ENCODE assay signal across 12 cellular contexts in the genomic region with DNA sequence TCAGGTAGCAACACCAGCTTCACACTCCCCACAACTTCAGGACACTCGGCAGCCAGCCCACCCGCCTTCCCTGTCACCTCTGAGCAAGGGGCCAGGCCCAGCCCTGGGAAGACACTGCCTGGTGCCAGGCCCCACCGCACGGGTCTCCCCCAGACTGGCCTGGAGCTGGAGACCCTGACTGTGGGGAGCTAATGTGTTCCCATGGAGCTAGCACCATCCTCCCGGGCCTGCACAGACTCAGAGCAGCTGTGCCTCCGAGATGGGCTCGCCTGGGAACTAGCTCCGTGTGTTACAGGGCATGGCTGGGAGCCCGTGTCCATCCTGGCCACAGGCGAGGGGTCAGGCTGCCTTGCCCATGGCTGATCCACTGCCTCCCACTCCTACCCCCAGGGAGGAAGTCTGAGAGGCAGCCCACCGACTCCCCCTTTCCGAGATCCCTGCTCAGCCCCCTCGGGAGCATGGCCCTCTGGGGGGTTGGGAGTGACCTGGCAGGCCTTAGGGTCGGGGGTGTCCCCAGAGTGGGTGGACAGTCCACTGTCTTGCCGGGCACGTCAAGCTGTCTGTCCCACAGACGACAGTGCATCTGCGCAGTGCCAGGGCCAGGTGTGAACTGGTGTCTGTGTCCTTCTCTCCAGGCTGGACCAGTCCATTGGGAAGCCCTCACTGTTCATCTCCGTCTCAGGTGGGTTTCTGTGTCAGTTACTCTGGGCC.
A peak's percentile ranks its signal among the peaks of the same experiment; 100 is the strongest.
DNase-seq lines count a peak whose midpoint lies in the region; ATAC-seq, FAIRE-seq and TF ChIP-seq lines count a peak whose summit lies in the region.
"Had no signal": no experiment of that assay in that cellular context is flagged by ENCODE, and none has a peak within 500 bp of the region (broad histone marks: within the 10 kb centered on the region; RNA-seq: fewer than 3 reads in every experiment).

No MANE protein-coding gene starts in this region.

- H3K4me3 ChIP-seq in kidney (ENCODE audit: low read length in 2 of 2), result no peak overlapping the region

- H3K9me3 Mint-ChIP-seq in activated naive CD4-positive, alpha-beta T cell treated with anti-CD3 and anti-CD28 coated beads, Interleukin-2, amount 10 ng/mL, durations not matched to agents 7 days and 5 days, result no peaks in the 10 kb centered on the region
- no peaks in the 10 kb centered on the region for H3K9me3 Mint-ChIP-seq in activated CD4-positive, alpha-beta memory T cell treated with anti-CD3 and anti-CD28 coated beads for 36 hours
- H3K9me3 Mint-ChIP-seq: effector memory CD8-positive, alpha-beta T cell; stimulated activated memory B cell treated with anti-CD40 and anti-IgM and Interleukin-4, amounts not matched to agents 10 μg/mL and 1 μg/mL and 100 μg/mL, for 72 hours had no signal

- no peak for TF ChIP-seq CTCF in kidney (IDR thresholded peaks at IDR 0.05; ENCODE audit: borderline replicate concordance, extremely low read depth, insufficient read depth)

- H3K9ac ChIP-seq in kidney (ENCODE audit: low read length in 2 of 2), result no peak overlapping the region

- no peak overlapping the region for H3K4me3 Mint-ChIP-seq in activated naive CD4-positive, alpha-beta T cell treated with anti-CD3 and anti-CD28 coated beads, Interleukin-2, amount 10 ng/mL, durations not matched to agents 7 days and 5 days
- H3K4me3 Mint-ChIP-seq in activated CD4-positive, alpha-beta memory T cell treated with anti-CD3 and anti-CD28 coated beads for 36 hours, result no peak overlapping the region
- H3K4me3 Mint-ChIP-seq: effector memory CD8-positive, alpha-beta T cell; stimulated activated memory B cell treated with anti-CD40 and anti-IgM and Interleukin-4, amounts not matched to agents 10 μg/mL and 1 μg/mL and 100 μg/mL, for 72 hours had no signal

- DNase-seq in activated naive CD4-positive, alpha-beta T cell treated with anti-CD3 and anti-CD28 coated beads, Interleukin-2, amount 10 ng/mL, durations not matched to agents 7 days and 5 days, result peak; percentile 19
- no peak for DNase-seq in activated naive CD4-positive, alpha-beta T cell treated with Interleukin-2 at 50 U/mL for 16 hours
- DNase-seq in activated CD4-positive, alpha-beta memory T cell treated with anti-CD3 and anti-CD28 coated beads for 36 hours, result peak; percentile 7
- DNase-seq in kidney, result peak; percentile 62
- peak; percentile 18 for DNase-seq in stimulated activated CD8-positive, alpha-beta memory T cell treated with anti-CD3 and anti-CD28 coated beads, Interleukin-4, amount 100 ng/mL, for 48 hours
- DNase-seq in NCI-H82 (lab: John Stamatoyannopoulos, UW), result no peak
- no peak for DNase-seq in hypothalamus (lab: John Stamatoyannopoulos, UW)
- DNase-seq: amniotic stem cell; effector memory CD8-positive, alpha-beta T cell; SW 1271 had no signal

- peaks cover 10% of the 10 kb centered on the region for H3K4me1 Mint-ChIP-seq in activated naive CD4-positive, alpha-beta T cell treated with anti-CD3 and anti-CD28 coated beads, Interleukin-2, amount 10 ng/mL, durations not matched to agents 7 days and 5 days
- peaks cover 13% of the 10 kb centered on the region for H3K4me1 Mint-ChIP-seq in activated CD4-positive, alpha-beta memory T cell treated with anti-CD3 and anti-CD28 coated beads for 36 hours (ENCODE audit: low read depth)

- H3K27ac ChIP-seq in kidney (ENCODE audit: low read depth in 2 of 2, low read length in 2 of 2), result no peak overlapping the region

- no peak for ATAC-seq in GM18868 (IDR thresholded peaks at IDR 0.05; ENCODE audit: unreplicated experiment)
- ATAC-seq: effector memory CD8-positive, alpha-beta T cell; stimulated activated memory B cell treated with anti-CD40 and anti-IgM and Interleukin-4, amounts not matched to agents 10 μg/mL and 1 μg/mL and 100 μg/mL, for 72 hours had no signal

- intact Hi-C loops in activated CD4-positive, alpha-beta memory T cell treated with anti-CD3 and anti-CD28 coated beads for 36 hours (cut with micrococcal nuclease), result no loop called here
- intact Hi-C loops in kidney (cut with DNase I), result no loop called here

- H3K36me3 ChIP-seq in kidney (ENCODE audit: control insufficient read depth in 1 of 2, insufficient read depth in 2 of 2, low read length in 2 of 2), result no peaks in the 10 kb centered on the region

- H3K27ac Mint-ChIP-seq in activated naive CD4-positive, alpha-beta T cell treated with anti-CD3 and anti-CD28 coated beads, Interleukin-2, amount 10 ng/mL, durations not matched to agents 7 days and 5 days, result no peak overlapping the region
- no peak overlapping the region for H3K27ac Mint-ChIP-seq in activated CD4-positive, alpha-beta memory T cell treated with anti-CD3 and anti-CD28 coated beads for 36 hours
- H3K27ac Mint-ChIP-seq: effector memory CD8-positive, alpha-beta T cell; stimulated activated memory B cell treated with anti-CD40 and anti-IgM and Interleukin-4, amounts not matched to agents 10 μg/mL and 1 μg/mL and 100 μg/mL, for 72 hours had no signal

- H3K9me3 ChIP-seq in kidney (ENCODE audit: control insufficient read depth in 1 of 2, low read length in 2 of 2), result no peaks in the 10 kb centered on the region

- H3K4me1 ChIP-seq in kidney (ENCODE audit: control insufficient read depth in 1 of 2, insufficient read depth in 1 of 2, low read depth in 1 of 2, low read length in 2 of 2), result peaks cover 19 to 28% of the 10 kb centered on the region in 2 donors

- CTCF ChIA-PET in activated naive CD4-positive, alpha-beta T cell treated with anti-CD3 and anti-CD28 coated beads, Interleukin-2, amount 10 ng/mL, durations not matched to agents 7 days and 5 days (lab: Charles Lee), result no interaction called here
- CTCF ChIA-PET in activated CD4-positive, alpha-beta memory T cell treated with anti-CD3 and anti-CD28 coated beads for 36 hours (lab: Charles Lee), result interaction anchor here (1.3 kb wide), 1 partner anchor 112 kb away, joined by 3 read pairs; no protein-coding TSS in a partner anchor

- peaks cover under 1% of the 10 kb centered on the region for H3K36me3 Mint-ChIP-seq in activated naive CD4-positive, alpha-beta T cell treated with anti-CD3 and anti-CD28 coated beads, Interleukin-2, amount 10 ng/mL, durations not matched to agents 7 days and 5 days
- H3K36me3 Mint-ChIP-seq in activated CD4-positive, alpha-beta memory T cell treated with anti-CD3 and anti-CD28 coated beads for 36 hours, result no peaks in the 10 kb centered on the region

- no peaks in the 10 kb centered on the region for H3K27me3 Mint-ChIP-seq in activated naive CD4-positive, alpha-beta T cell treated with anti-CD3 and anti-CD28 coated beads, Interleukin-2, amount 10 ng/mL, durations not matched to agents 7 days and 5 days
- H3K27me3 Mint-ChIP-seq in activated CD4-positive, alpha-beta memory T cell treated with anti-CD3 and anti-CD28 coated beads for 36 hours, result no peaks in the 10 kb centered on the region
- H3K27me3 Mint-ChIP-seq: stimulated activated memory B cell treated with anti-CD40 and anti-IgM and Interleukin-4, amounts not matched to agents 10 μg/mL and 1 μg/mL and 100 μg/mL, for 72 hours had no signal

- POLR2A ChIA-PET in activated CD4-positive, alpha-beta memory T cell treated with anti-CD3 and anti-CD28 coated beads for 36 hours (lab: Charles Lee), result no interaction called here

- no peak for FAIRE-seq in kidney (lab: Jason Lieb, UNC)

Comparison
In these comparisons a context has a peak if more than half of its experiments do, and no peak if none do; other contexts are left out.
1. DNase-seq: peak in activated naive CD4-positive, alpha-beta T cell treated with anti-CD3 and anti-CD28 coated beads, Interleukin-2, amount 10 ng/mL, durations not matched to agents 7 days and 5 days (single experiment), activated CD4-positive, alpha-beta memory T cell treated with anti-CD3 and anti-CD28 coated beads for 36 hours (single experiment), kidney (single experiment) and stimulated activated CD8-positive, alpha-beta memory T cell treated with anti-CD3 and anti-CD28 coated beads, Interleukin-4, amount 100 ng/mL, for 48 hours (single experiment); none in activated naive CD4-positive, alpha-beta T cell treated with Interleukin-2 at 50 U/mL for 16 hours (single experiment), NCI-H82 (single experiment) and hypothalamus (0 of 51).